8 cellular contexts compared by ENCODE assay signal in genomic region chr6:42726485-42727083, GRCh38. TPM values are rescaled to one million over a fixed set of nuclear protein-coding genes. Genes with fewer than 3 reads are reported as not detected.
DNase-seq lines count a peak whose midpoint lies in the region; ATAC-seq and TF ChIP-seq lines count a peak whose summit lies in the region.

No MANE protein-coding gene starts in this region.

- ATAC-seq in GM21529 (IDR thresholded peaks at IDR 0.05; ENCODE audit: unreplicated experiment) (peak; percentile 90), foreskin keratinocyte (peak; percentile 68)

- H3K4me3 ChIP-seq in neutrophil (ENCODE audit: low read depth in 1 of 2, low read length in 1 of 2) (peak overlapping the region; percentile 72 to 75), subcutaneous abdominal adipose tissue (ENCODE audit: low read depth in 1 of 5, low read length in 5 of 5) (peak overlapping the region; percentile 69 to 84 (median 75))

- H3K36me3 ChIP-seq in neutrophil: no peaks in the 10 kb centered on the region
- H3K36me3 ChIP-seq in subcutaneous abdominal adipose tissue (ENCODE audit: control insufficient read depth in 5 of 5, insufficient read depth in 5 of 5, low read length in 5 of 5): no peaks in the 10 kb centered on the region

- TF ChIP-seq CTCF in foreskin keratinocyte (conservative IDR thresholded peaks at IDR 0.05) (peak; percentile 97), neutrophil (IDR thresholded peaks at IDR 0.05) (peak; percentile 86)

- H3K27ac ChIP-seq in foreskin keratinocyte (no peak overlapping the region), neutrophil (no peak overlapping the region), subcutaneous abdominal adipose tissue (ENCODE audit: low read depth, low read length) (peak overlapping the region; percentile 31)

- no peaks in the 10 kb centered on the region for H3K27me3 ChIP-seq in foreskin keratinocyte
- H3K27me3 ChIP-seq in neutrophil: peaks cover 5% of the 10 kb centered on the region
- H3K27me3 ChIP-seq in subcutaneous abdominal adipose tissue (ENCODE audit: control insufficient read depth in 5 of 5, insufficient read depth in 4 of 5, low read length in 5 of 5): peaks cover 0 to 1% (median 0%) of the 10 kb centered on the region in 5 donors

- no peaks in the 10 kb centered on the region for H3K9me3 ChIP-seq in neutrophil
- no peaks in the 10 kb centered on the region for H3K9me3 ChIP-seq in subcutaneous abdominal adipose tissue (ENCODE audit: control insufficient read depth in 5 of 5, low read length in 5 of 5)

- in situ Hi-C loops in Caki2 (cut with HindIII; ENCODE audit: low pct_unique_long_range_greater_than_20kb, low sequenced_read_pairs): no loop called here

- H3K4me1 ChIP-seq in foreskin keratinocyte: peaks cover 3% of the 10 kb centered on the region
- H3K4me1 ChIP-seq in neutrophil (ENCODE audit: control insufficient read depth in 1 of 2, insufficient read depth in 1 of 2, low read depth in 1 of 2, low read length in 1 of 2): peaks cover 13 to 14% of the 10 kb centered on the region in 2 experiments
- peaks cover 2 to 18% (median 15%) of the 10 kb centered on the region in 5 donors for H3K4me1 ChIP-seq in subcutaneous abdominal adipose tissue (ENCODE audit: control insufficient read depth in 5 of 5, insufficient read depth in 5 of 5, low read length in 5 of 5)

- peak overlapping the region; percentile 6 to 77 (median 64) for H3K9ac ChIP-seq in subcutaneous abdominal adipose tissue (ENCODE audit: low read length in 5 of 5)

- peak; percentile 74 for DNase-seq in Caki2 (ENCODE audit: low read depth)
- peak; percentile 85 for DNase-seq in M059J (ENCODE audit: low read depth)
- DNase-seq in SHP77 treated with DMSO at 0.1 percent for 48 hours (lab: John Stamatoyannopoulos, UW): peak; percentile 62
- peak; percentile 87 for DNase-seq in activated effector memory CD4-positive, alpha-beta T cell treated with anti-CD3 and anti-CD28 coated beads, Interleukin-2, amount 50 U/mL, for 16 hours
- peak; percentile 44 to 70 for DNase-seq in foreskin keratinocyte

RNA-seq across cellular contexts. Expression of gene PRPH2, which starts 4.2 kb away (rescaled TPM):
- not detected in 2 replicates for total RNA-seq in Caki2 (2014; rRNA removed; shearing (Covaris generic); ENCODE audit: low replicate concordance)
- total RNA-seq in M059J (2014; rRNA removed; shearing (Covaris generic)): not detected in 2 replicates
- not detected in 2 replicates for total RNA-seq in foreskin keratinocyte
- 0.02 TPM in 1 of 2 replicates, not detected in the other for polyA plus RNA-seq in foreskin keratinocyte

RNA-seq across cellular contexts. Expression of gene TBCC, which starts 19.3 kb away (rescaled TPM):
- 52.0 and 61.2 TPM in 2 replicates for total RNA-seq in Caki2 (2014; rRNA removed; shearing (Covaris generic); ENCODE audit: low replicate concordance)
- total RNA-seq in M059J (2014; rRNA removed; shearing (Covaris generic)): 46.2 and 62.8 TPM in 2 replicates
- 22.5 and 24.6 TPM in 2 replicates for total RNA-seq in foreskin keratinocyte
- polyA plus RNA-seq in foreskin keratinocyte: 22.2 and 23.7 TPM in 2 replicates

RNA-seq across cellular contexts. Expression of gene BICRAL, which starts 55.3 kb away (rescaled TPM):
- 1.9 TPM in 2 replicates for total RNA-seq in Caki2 (2014; rRNA removed; shearing (Covaris generic); ENCODE audit: low replicate concordance)
- total RNA-seq in M059J (2014; rRNA removed; shearing (Covaris generic)): 5.4 and 7.5 TPM in 2 replicates
- total RNA-seq in foreskin keratinocyte: 4.7 and 4.9 TPM in 2 replicates
- polyA plus RNA-seq in foreskin keratinocyte: 0.84 and 0.95 TPM in 2 replicates
